In genomic region chr17:44121997-44122824, GRCh38 we compare ENCODE assay signal across 9 cellular contexts. TPM values are rescaled to one million over a fixed set of nuclear protein-coding genes. Genes with fewer than 3 reads are reported as not detected.
DNase-seq lines count a peak whose midpoint lies in the region; ATAC-seq and TF ChIP-seq lines count a peak whose summit lies in the region.
"Had no signal": no experiment of that assay in that cellular context is flagged by ENCODE, and none has a peak within 500 bp of the region (broad histone marks: within the 10 kb centered on the region; RNA-seq: fewer than 3 reads in every experiment).

No MANE protein-coding gene starts in this region.

- H3K27me3 Mint-ChIP-seq in activated CD4-positive, alpha-beta T cell treated with anti-CD3 and anti-CD28 coated beads for 36 hours: no peaks in the 10 kb centered on the region
- no peaks in the 10 kb centered on the region for H3K27me3 Mint-ChIP-seq in activated naive CD8-positive, alpha-beta T cell treated with anti-CD3 and anti-CD28 coated beads for 36 hours

- POLR2A ChIA-PET in activated CD4-positive, alpha-beta T cell treated with anti-CD3 and anti-CD28 coated beads for 36 hours (lab: Charles Lee): interaction anchor here (1.3 to 1.8 kb wide), 2 partner anchors 16 to 64 kb away, joined by 5 to 8 read pairs; partner anchors contain the start of gene TMUB2

- no peak for TF ChIP-seq CTCF in kidney epithelial cell (IDR thresholded peaks at IDR 0.05; ENCODE audit: insufficient read depth, low read length, poor library complexity, severe bottlenecking)
- TF ChIP-seq CTCF in thoracic aorta (IDR thresholded peaks at IDR 0.05): no peak

- H3K36me3 Mint-ChIP-seq in activated CD4-positive, alpha-beta T cell treated with anti-CD3 and anti-CD28 coated beads for 36 hours (ENCODE audit: low read depth): no peaks in the 10 kb centered on the region
- no peaks in the 10 kb centered on the region for H3K36me3 Mint-ChIP-seq in activated naive CD8-positive, alpha-beta T cell treated with anti-CD3 and anti-CD28 coated beads for 36 hours

- H3K27me3 ChIP-seq in kidney epithelial cell (ENCODE audit: control insufficient read depth, insufficient read depth, low read length) (peaks cover 10% of the 10 kb centered on the region), thoracic aorta (replicated peaks; ENCODE audit: insufficient read depth) (no peaks in the 10 kb centered on the region)

- intact Hi-C loops in activated CD4-positive, alpha-beta T cell treated with anti-CD3 and anti-CD28 coated beads for 36 hours (cut with DNase I, micrococcal nuclease): loop anchor here (2.0 to 5.0 kb wide), 5 partner anchors 50 to 1445 kb away; partner anchors contain the start of genes G6PC3 (in 1 of the 2), PLEKHH3 (in 1 of the 2) and TMUB2 (in 1 of the 2)

- H3K4me3 ChIP-seq in kidney epithelial cell (ENCODE audit: low read depth, low read length) (peak overlapping the region; percentile 56), thoracic aorta (peak overlapping the region; percentile 99)

- H3K4me3 Mint-ChIP-seq in activated CD4-positive, alpha-beta T cell treated with anti-CD3 and anti-CD28 coated beads for 36 hours: peak overlapping the region; percentile 87
- H3K4me3 Mint-ChIP-seq in activated naive CD8-positive, alpha-beta T cell treated with anti-CD3 and anti-CD28 coated beads for 36 hours: peak overlapping the region; percentile 91

- DNase-seq in activated CD4-positive, alpha-beta T cell treated with anti-CD3 and anti-CD28 coated beads for 36 hours: no peak
- no peak for DNase-seq in activated CD4-positive, alpha-beta T cell treated with anti-CD3 and anti-CD28 coated beads for 1 hour
- DNase-seq in activated naive CD8-positive, alpha-beta T cell treated with anti-CD3 and anti-CD28 coated beads for 36 hours: no peak
- no peak for DNase-seq in kidney epithelial cell (ENCODE audit: low read depth)
- no peak for DNase-seq in thoracic aorta (ENCODE audit: low spot score)
- no peak for DNase-seq in hippocampal formation (lab: John Stamatoyannopoulos, UW)
- DNase-seq in NCI-H2196 treated with DMSO at 0.1 percent for 48 hours (lab: John Stamatoyannopoulos, UW; ENCODE audit: unreplicated experiment): no peak

- H3K27ac Mint-ChIP-seq in activated CD4-positive, alpha-beta T cell treated with anti-CD3 and anti-CD28 coated beads for 36 hours: no peak overlapping the region
- peak overlapping the region; percentile 69 for H3K27ac Mint-ChIP-seq in activated naive CD8-positive, alpha-beta T cell treated with anti-CD3 and anti-CD28 coated beads for 36 hours

- H3K4me1 ChIP-seq in thoracic aorta (ENCODE audit: control insufficient read depth in 1 of 2, low read depth in 2 of 2): peaks cover 27 to 51% of the 10 kb centered on the region in 2 donors

- H3K4me1 Mint-ChIP-seq in activated CD4-positive, alpha-beta T cell treated with anti-CD3 and anti-CD28 coated beads for 36 hours: peaks cover 22% of the 10 kb centered on the region
- peaks cover 25% of the 10 kb centered on the region for H3K4me1 Mint-ChIP-seq in activated naive CD8-positive, alpha-beta T cell treated with anti-CD3 and anti-CD28 coated beads for 36 hours

- no peaks in the 10 kb centered on the region for H3K9me3 ChIP-seq in thoracic aorta

- H3K36me3 ChIP-seq in kidney epithelial cell (ENCODE audit: control insufficient read depth, insufficient read depth, low read length): no peaks in the 10 kb centered on the region
- no peaks in the 10 kb centered on the region for H3K36me3 ChIP-seq in thoracic aorta

- CTCF ChIA-PET in activated CD4-positive, alpha-beta T cell treated with anti-CD3 and anti-CD28 coated beads for 36 hours (lab: Charles Lee): interaction anchor here (0.8 to 2.0 kb wide), 8 partner anchors 13 to 239 kb away, joined by 3 to 11 read pairs (median 4); no protein-coding TSS in a partner anchor

- peak overlapping the region; percentile 92 to 97 for H3K27ac ChIP-seq in thoracic aorta

- ATAC-seq in activated CD4-positive, alpha-beta T cell treated with anti-CD3 and anti-CD28 coated beads for 36 hours: no peak
- ATAC-seq in thoracic aorta (ENCODE audit: insufficient number of reproducible peaks, low FRiP score, low read depth): no peak
- no peak for ATAC-seq in GM19467 (IDR thresholded peaks at IDR 0.05; ENCODE audit: unreplicated experiment)

- H3K9me3 Mint-ChIP-seq in activated CD4-positive, alpha-beta T cell treated with anti-CD3 and anti-CD28 coated beads for 36 hours (ENCODE audit: low read depth): no peaks in the 10 kb centered on the region
- H3K9me3 Mint-ChIP-seq in activated naive CD8-positive, alpha-beta T cell treated with anti-CD3 and anti-CD28 coated beads for 36 hours: no peaks in the 10 kb centered on the region

RNA-seq across cellular contexts. Expression of gene HDAC5, which starts 1.2 kb away (rescaled TPM):
- total RNA-seq in activated CD4-positive, alpha-beta T cell treated with anti-CD3 and anti-CD28 coated beads for 36 hours: 10 to 100 TPM; 16.5 to 22.0 TPM
- 10 to 100 TPM; 18.2 to 18.7 TPM for total RNA-seq in activated naive CD8-positive, alpha-beta T cell treated with anti-CD3 and anti-CD28 coated beads for 36 hours
- total RNA-seq in kidney epithelial cell (32.5 and 37.7 TPM in 2 replicates), thoracic aorta (100 to 1,000 TPM in 1 of 2 donors, 10 to 100 TPM in 1; 76.9 to 115 TPM)

RNA-seq across cellular contexts. Expression of gene HROB, which starts 19.5 kb away (rescaled TPM):
- total RNA-seq in activated CD4-positive, alpha-beta T cell treated with anti-CD3 and anti-CD28 coated beads for 36 hours: 10 to 100 TPM; 17.1 to 23.3 TPM
- 10 to 100 TPM; 18.5 to 20.1 TPM for total RNA-seq in activated naive CD8-positive, alpha-beta T cell treated with anti-CD3 and anti-CD28 coated beads for 36 hours
- total RNA-seq in kidney epithelial cell (3.1 and 3.8 TPM in 2 replicates), thoracic aorta (1 to 10 TPM in 1 of 2 donors, under 1 TPM in 1; 0.85 to 2.6 TPM)

RNA-seq across cellular contexts. Expression of gene ASB16, which starts 48.3 kb away (rescaled TPM):
- total RNA-seq in activated CD4-positive, alpha-beta T cell treated with anti-CD3 and anti-CD28 coated beads for 36 hours: under 1 TPM; 0.14 TPM
- total RNA-seq in activated naive CD8-positive, alpha-beta T cell treated with anti-CD3 and anti-CD28 coated beads for 36 hours: not detected
- total RNA-seq in kidney epithelial cell (not detected in 2 replicates), thoracic aorta (1 to 10 TPM; 2.3 to 3.9 TPM)
- total RNA-seq: lung microvascular endothelial cell had no signal

RNA-seq across cellular contexts. Expression of gene G6PC3, which starts 51.7 kb away (rescaled TPM):
- 10 to 100 TPM; 21.3 to 22.0 TPM for total RNA-seq in activated CD4-positive, alpha-beta T cell treated with anti-CD3 and anti-CD28 coated beads for 36 hours
- 10 to 100 TPM; 30.8 to 31.1 TPM for total RNA-seq in activated naive CD8-positive, alpha-beta T cell treated with anti-CD3 and anti-CD28 coated beads for 36 hours
- total RNA-seq in kidney epithelial cell (37.5 and 53.9 TPM in 2 replicates), thoracic aorta (10 to 100 TPM; 26.4 to 54.6 TPM)

RNA-seq across cellular contexts. Expression of gene LSM12, which starts 55.7 kb away (rescaled TPM):
- 100 to 1,000 TPM in 1 of 2 experiments, 10 to 100 TPM in 1; 93.1 to 102 TPM for total RNA-seq in activated CD4-positive, alpha-beta T cell treated with anti-CD3 and anti-CD28 coated beads for 36 hours
- total RNA-seq in activated naive CD8-positive, alpha-beta T cell treated with anti-CD3 and anti-CD28 coated beads for 36 hours: 100 to 1,000 TPM; 103 to 110 TPM
- 39.1 and 52.7 TPM in 2 replicates for total RNA-seq in kidney epithelial cell
- total RNA-seq in thoracic aorta: 10 to 100 TPM; 24.9 to 30.8 TPM
